In the genomic region with DNA sequence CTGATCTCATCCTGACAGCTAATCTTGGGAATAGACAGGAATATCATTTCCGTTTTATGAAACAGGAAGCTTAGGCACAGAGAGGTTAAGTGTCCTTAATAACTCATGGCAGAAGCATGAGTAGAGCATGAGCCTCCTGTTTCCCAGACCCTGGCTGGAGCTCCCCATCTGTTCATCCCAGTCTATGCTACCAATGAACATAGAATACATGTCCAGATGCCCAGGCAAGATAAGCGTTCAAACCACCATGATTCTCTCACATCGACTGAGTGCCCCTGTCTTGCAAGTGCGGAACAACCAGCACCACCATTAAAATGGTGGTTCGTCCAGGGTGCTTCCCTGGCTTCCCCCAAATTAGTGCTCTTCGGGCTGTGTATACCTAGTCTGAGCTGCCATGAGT, we compare ENCODE assay signal across 22 cellular contexts.
"Had no signal": no experiment of that assay in that cellular context is flagged by ENCODE, and none has a peak within 500 bp of the region (broad histone marks: within the 10 kb centered on the region; RNA-seq: fewer than 3 reads in every experiment).

No MANE protein-coding gene starts in this region.

- H3K9me3 Mint-ChIP-seq: activated B cell treated with CpG ODN at 0.5 μM for 24 hours; activated CD4-positive, alpha-beta memory T cell treated with anti-CD3 and anti-CD28 coated beads for 36 hours; activated CD4-positive, alpha-beta T cell treated with anti-CD3 and anti-CD28 coated beads, Interleukin-2, amount 10 ng/mL, durations not matched to agents 24 days and 14 days; activated naive CD8-positive, alpha-beta T cell treated with anti-CD3 and anti-CD28 coated beads, Interleukin-2, amount 10 ng/mL, durations not matched to agents 7 days and 5 days; activated T-cell treated with anti-CD3 and anti-CD28 coated beads, Interleukin-2, amount 50 U/mL, for 72 hours; activated T-helper 2 cell treated with anti-CD3 and anti-CD28 coated beads, Interferon-gamma antibody, Interleukin-2, Interleukin-4, amounts not matched to agents 10 μg/mL and 5 μg/mL and 100 μg/mL, durations not matched to agents 14 hours and 24 hours and 36 hours; T-helper 1 cell treated with Interleukin-12 subunit alpha and Interleukin-12 subunit beta and Interleukin-4 antibody, amounts not matched to agents 30 μg/mL and 1 μg/mL, for 36 hours had no signal

- H3K4me3 Mint-ChIP-seq: activated B cell treated with CpG ODN at 0.5 μM for 24 hours; activated CD4-positive, alpha-beta memory T cell treated with anti-CD3 and anti-CD28 coated beads for 36 hours; activated CD4-positive, alpha-beta T cell treated with anti-CD3 and anti-CD28 coated beads, Interleukin-2, amount 10 ng/mL, durations not matched to agents 24 days and 14 days; activated naive CD8-positive, alpha-beta T cell treated with anti-CD3 and anti-CD28 coated beads, Interleukin-2, amount 10 ng/mL, durations not matched to agents 7 days and 5 days; activated T-cell treated with anti-CD3 and anti-CD28 coated beads, Interleukin-2, amount 50 U/mL, for 72 hours; T-helper 1 cell treated with Interleukin-12 subunit alpha and Interleukin-12 subunit beta and Interleukin-4 antibody, amounts not matched to agents 30 μg/mL and 1 μg/mL, for 36 hours had no signal

- DNase-seq: activated B cell treated with CpG ODN at 0.5 μM for 24 hours; activated CD4-positive, alpha-beta memory T cell treated with anti-CD3 and anti-CD28 coated beads for 36 hours; activated CD4-positive, alpha-beta T cell treated with anti-CD3 and anti-CD28 coated beads for 1 hour; activated CD4-positive, alpha-beta T cell treated with anti-CD3 and anti-CD28 coated beads, Interleukin-2, amount 10 ng/mL, durations not matched to agents 24 days and 14 days; activated CD8-positive, alpha-beta memory T cell treated with anti-CD3 and anti-CD28 coated beads, Interleukin-2, amount 50 U/mL, for 4 hours; activated naive CD4-positive, alpha-beta T cell treated with anti-CD3 and anti-CD28 coated beads, Interleukin-2, amount 50 U/mL, for 16 hours; activated naive CD8-positive, alpha-beta T cell treated with anti-CD3 and anti-CD28 coated beads, Interleukin-2, amount 10 ng/mL, durations not matched to agents 7 days and 5 days; activated T-cell treated with anti-CD3 and anti-CD28 coated beads, Interleukin-2, amount 50 U/mL, for 72 hours; adrenal gland; anterior cingulate cortex; caudate nucleus; Karpas-422; NCI-H1105 treated with DMSO at 0.1 percent for 48 hours; NCI-H1436 treated with DMSO at 0.1 percent for 48 hours; NCI-H1930; NCI-H345; NCI-H510A treated with DMSO at 0.1 percent for 48 hours; Peyer's patch; Right ventricle myocardium superior had no signal

- H3K27ac Mint-ChIP-seq: activated B cell treated with CpG ODN at 0.5 μM for 24 hours; activated CD4-positive, alpha-beta memory T cell treated with anti-CD3 and anti-CD28 coated beads for 36 hours; activated CD4-positive, alpha-beta T cell treated with anti-CD3 and anti-CD28 coated beads, Interleukin-2, amount 10 ng/mL, durations not matched to agents 24 days and 14 days; activated naive CD8-positive, alpha-beta T cell treated with anti-CD3 and anti-CD28 coated beads, Interleukin-2, amount 10 ng/mL, durations not matched to agents 7 days and 5 days; activated T-cell treated with anti-CD3 and anti-CD28 coated beads, Interleukin-2, amount 50 U/mL, for 72 hours; activated T-helper 2 cell treated with anti-CD3 and anti-CD28 coated beads, Interferon-gamma antibody, Interleukin-2, Interleukin-4, amounts not matched to agents 10 μg/mL and 5 μg/mL and 100 μg/mL, durations not matched to agents 14 hours and 24 hours and 36 hours; T-helper 1 cell treated with Interleukin-12 subunit alpha and Interleukin-12 subunit beta and Interleukin-4 antibody, amounts not matched to agents 30 μg/mL and 1 μg/mL, for 36 hours had no signal

- H3K36me3 Mint-ChIP-seq: activated CD4-positive, alpha-beta memory T cell treated with anti-CD3 and anti-CD28 coated beads for 36 hours; activated naive CD8-positive, alpha-beta T cell treated with anti-CD3 and anti-CD28 coated beads, Interleukin-2, amount 10 ng/mL, durations not matched to agents 7 days and 5 days had no signal

- H3K4me1 Mint-ChIP-seq: activated B cell treated with CpG ODN at 0.5 μM for 24 hours; activated CD4-positive, alpha-beta T cell treated with anti-CD3 and anti-CD28 coated beads, Interleukin-2, amount 10 ng/mL, durations not matched to agents 24 days and 14 days had no signal

- ATAC-seq: activated T-cell treated with anti-CD3 and anti-CD28 coated beads, Interleukin-2, amount 50 U/mL, for 72 hours; K562 had no signal

- H3K27me3 Mint-ChIP-seq: activated B cell treated with CpG ODN at 0.5 μM for 24 hours; activated CD4-positive, alpha-beta memory T cell treated with anti-CD3 and anti-CD28 coated beads for 36 hours; activated CD4-positive, alpha-beta T cell treated with anti-CD3 and anti-CD28 coated beads, Interleukin-2, amount 10 ng/mL, durations not matched to agents 24 days and 14 days; activated naive CD8-positive, alpha-beta T cell treated with anti-CD3 and anti-CD28 coated beads, Interleukin-2, amount 10 ng/mL, durations not matched to agents 7 days and 5 days had no signal
